Comparison of ENCODE assay signal across 19 cellular contexts in genomic region chr1:31478167-31478566, GRCh38.
DNase-seq lines count a peak whose midpoint lies in the region; ATAC-seq, FAIRE-seq and TF ChIP-seq lines count a peak whose summit lies in the region.
"Had no signal": no experiment of that assay in that cellular context is flagged by ENCODE, and none has a peak within 500 bp of the region (broad histone marks: within the 10 kb centered on the region; RNA-seq: fewer than 3 reads in every experiment).

No MANE protein-coding gene starts in this region.

- WGBS in HepG2 (ENCODE audit: low lambda C conversion rate) = 87% methylated on average over 2 of the region's 2 CpGs
- WGBS in right lobe of liver (ENCODE audit: insufficient coverage, low coverage, low lambda C conversion rate, missing lambda C conversion rate) = 78% methylated on average over 2 of the region's 2 CpGs
- 89 to 92% methylated on average over 2 of the region's 2 CpGs for WGBS in endodermal cell (ENCODE audit: insufficient coverage in 1 of 2, insufficient read length in 1 of 2), 2 experiments

- POLR2A ChIA-PET in HepG2 (lab: Yijun Ruan, JAX) = no interaction called here
- POLR2A ChIA-PET in WTC11 (lab: Charles Lee) = no interaction called here

- no peaks in the 10 kb centered on the region for H3K79me2 ChIP-seq in HepG2 (ENCODE audit: insufficient read depth, low read length)
- H3K79me2 ChIP-seq in MM.1S (ENCODE audit: low read length) = no peaks in the 10 kb centered on the region

- TF ChIP-seq CTCF in HepG2 (CRISPR knock-in tag; IDR thresholded peaks at IDR 0.05) (no peak), right lobe of liver (IDR thresholded peaks at IDR 0.05) (no peak), MM.1S (IDR thresholded peaks at IDR 0.05; ENCODE audit: low read length) (no peak), WTC11 (IDR thresholded peaks at IDR 0.05) (no peak), kidney (IDR thresholded peaks at IDR 0.05; ENCODE audit: borderline replicate concordance, extremely low read depth, insufficient read depth) (no peak), endodermal cell (conservative IDR thresholded peaks at IDR 0.05) (no peak)

- H3K27me3 ChIP-seq in HepG2 (ENCODE audit: control insufficient read depth in 1 of 2, insufficient read depth in 2 of 2, low read length in 2 of 2) (no peaks in the 10 kb centered on the region), right lobe of liver (no peaks in the 10 kb centered on the region), MM.1S (replicated peaks; ENCODE audit: insufficient read depth, low read length) (no peaks in the 10 kb centered on the region), endodermal cell (ENCODE audit: control insufficient read depth, insufficient read depth, low read length, poor library complexity, severe bottlenecking) (no peaks in the 10 kb centered on the region)
- H3K27me3 ChIP-seq: BE2C had no signal

- peaks cover 14% of the 10 kb centered on the region; the same call in 1 of the 2 replicates for H3F3A ChIP-seq in MM.1S (ENCODE audit: insufficient read depth, low read length)

- H3K36me3 Mint-ChIP-seq in WTC11 = peaks cover 25% of the 10 kb centered on the region
- H3K36me3 Mint-ChIP-seq in endodermal cell (ENCODE audit: low read depth) = peaks cover 8% of the 10 kb centered on the region

- H3K9ac ChIP-seq in HepG2 (ENCODE audit: insufficient read depth, low read depth, low read length) (no peak overlapping the region), MM.1S (ENCODE audit: low read length) (peak overlapping the region; percentile 22; the same call in 1 of the 2 replicates), kidney (ENCODE audit: low read length in 2 of 2) (no peak overlapping the region), endodermal cell (ENCODE audit: extremely low read depth, low read length, poor library complexity, severe bottlenecking) (no peak overlapping the region)

- TF ChIP-seq EP300 in HepG2 (IDR thresholded peaks at IDR 0.05; ENCODE audit: low read depth in 2 of 2, low read length in 2 of 2) (no peak), HepG2 (CRISPR knock-in tag; IDR thresholded peaks at IDR 0.05; ENCODE audit: borderline replicate concordance) (no peak)

- H3K4me2 ChIP-seq in HepG2 (ENCODE audit: low read depth, low read length) (no peak overlapping the region), MM.1S (ENCODE audit: low read depth, low read length) (no peak overlapping the region)

- intact Hi-C loops in HepG2 (cut with micrococcal nuclease; ENCODE audit: unreplicated experiment) (no loop called here), right lobe of liver (cut with DNase I) (no loop called here), kidney (cut with DNase I) (no loop called here)

- ATAC-seq in HepG2 = no peak
- no peak for ATAC-seq in right lobe of liver
- ATAC-seq in WTC11 = no peak
- ATAC-seq: HCT116, Panc1, SK-N-SH treated with all-trans-retinoic acid at 6 μM for 48 hours had no signal

- FAIRE-seq in HepG2 (lab: Jason Lieb, UNC) (no peak), kidney (lab: Jason Lieb, UNC) (no peak), H54 (lab: Jason Lieb, UNC) (no peak)

- CTCF ChIA-PET in HepG2 (lab: Yijun Ruan, JAX; ENCODE audit: low intra/inter-chr PET ratio, low total read pairs) = no interaction called here
- CTCF ChIA-PET in WTC11 (lab: Charles Lee) = no interaction called here

- in situ Hi-C loops in HepG2 (cut with HindIII; ENCODE audit: extremely low pct_ligation_motif_present, low pct_unique_long_range_greater_than_20kb) = no loop called here

- H3K9me3 Mint-ChIP-seq in WTC11 (peaks cover 41% of the 10 kb centered on the region), endodermal cell (peaks cover 41% of the 10 kb centered on the region)

- H4K20me1 ChIP-seq in HepG2 (ENCODE audit: insufficient read depth, low read length) (no peaks in the 10 kb centered on the region), MM.1S (ENCODE audit: insufficient read depth, low read length) (no peaks in the 10 kb centered on the region)

- H3K4me1 Mint-ChIP-seq in WTC11 (peaks cover 17% of the 10 kb centered on the region), endodermal cell (peaks cover 36% of the 10 kb centered on the region)
- H3K4me1 Mint-ChIP-seq: CD4-positive, alpha-beta memory T cell had no signal

- H3K9me3 ChIP-seq in HepG2 (ENCODE audit: low read length) = 0 out of 2 replicates have a peak, but pooled peaks cover 5% of the 10 kb centered on the region
- H3K9me3 ChIP-seq in right lobe of liver = no peaks in the 10 kb centered on the region
- H3K9me3 ChIP-seq in MM.1S (replicated peaks; ENCODE audit: insufficient read depth, low read length) = no peaks in the 10 kb centered on the region
- H3K9me3 ChIP-seq in kidney (ENCODE audit: control insufficient read depth in 1 of 2, low read length in 2 of 2) = no peaks in the 10 kb centered on the region
- H3K9me3 ChIP-seq in endodermal cell (ENCODE audit: control insufficient read depth, low read length) = peaks cover 30% of the 10 kb centered on the region
- H3K9me3 ChIP-seq: BE2C, Caco-2 had no signal

- H2AFZ ChIP-seq in HepG2 (ENCODE audit: low read length) (no peak overlapping the region), MM.1S (ENCODE audit: low read length) (peak overlapping the region; percentile 69)

- H3K4me1 ChIP-seq in HepG2 (ENCODE audit: insufficient read depth, low read length) (peaks cover 32% of the 10 kb centered on the region), right lobe of liver (no peaks in the 10 kb centered on the region), MM.1S (ENCODE audit: low read length) (peaks cover 22% of the 10 kb centered on the region), kidney (ENCODE audit: control insufficient read depth in 1 of 2, insufficient read depth in 1 of 2, low read depth in 1 of 2, low read length in 2 of 2) (peaks cover 0 to 7% of the 10 kb centered on the region in 2 donors), endodermal cell (ENCODE audit: control insufficient read depth, insufficient read depth, low read length) (peaks cover 3% of the 10 kb centered on the region)
- H3K4me1 ChIP-seq: Caco-2 had no signal

- no peak overlapping the region for H3K27ac ChIP-seq in HepG2 (ENCODE audit: extremely low read length, insufficient read depth, low read length)
- no peak overlapping the region for H3K27ac ChIP-seq in right lobe of liver
- peak overlapping the region; percentile 84; the same call in 1 of the 2 replicates for H3K27ac ChIP-seq in MM.1S (ENCODE audit: low read length)
- H3K27ac ChIP-seq in kidney (ENCODE audit: low read depth in 2 of 2, low read length in 2 of 2) = no peak overlapping the region
- no peak overlapping the region for H3K27ac ChIP-seq in endodermal cell (ENCODE audit: low read depth, low read length)

- H3K36me3 ChIP-seq in HepG2 (replicated peaks in 1 of 2; ENCODE audit: control insufficient read depth in 1 of 2, insufficient read depth in 2 of 2, low read length in 2 of 2) (no peaks in the 10 kb centered on the region), right lobe of liver (no peaks in the 10 kb centered on the region), MM.1S (replicated peaks; ENCODE audit: insufficient read depth, low read length) (no peaks in the 10 kb centered on the region), kidney (ENCODE audit: control insufficient read depth in 1 of 2, insufficient read depth in 2 of 2, low read length in 2 of 2) (no peaks in the 10 kb centered on the region), endodermal cell (ENCODE audit: control insufficient read depth, insufficient read depth, low read length) (no peaks in the 10 kb centered on the region)
- H3K36me3 ChIP-seq: BE2C had no signal

- DNase-seq in HepG2 (ENCODE audit: low spot score) (no peak), right lobe of liver (no peak), MM.1S (no peak), WTC11 (ENCODE audit: low spot score) (no peak), kidney (no peak), H54 (ENCODE audit: insufficient read length, low spot score) (no peak), endodermal cell (no peak)
- DNase-seq in activated naive CD4-positive, alpha-beta T cell (lab: John Stamatoyannopoulos, UW) = no peak
- DNase-seq: Caco-2; CD4-positive, alpha-beta memory T cell; GDM1; GOT3; NCI-H1694; NCI-H2081 treated with DMSO at 0.1 percent for 48 hours; NCI-H446 treated with DMSO at 0.1 percent for 48 hours had no signal

- TF ChIP-seq RAD21 in HepG2 (CRISPR knock-in tag; IDR thresholded peaks at IDR 0.05) = no peak

- H3K4me3 Mint-ChIP-seq in WTC11 (no peak overlapping the region), endodermal cell (no peak overlapping the region)
- H3K4me3 Mint-ChIP-seq: CD4-positive, alpha-beta memory T cell had no signal

- no peaks in the 10 kb centered on the region for H3K9me2 ChIP-seq in MM.1S (replicated peaks; ENCODE audit: insufficient read depth, low read length)

- H3K4me3 ChIP-seq in HepG2 (replicated peaks in 1 of 3; ENCODE audit: insufficient read depth in 1 of 3, low read depth in 2 of 3, low read length in 3 of 3) = no peak overlapping the region
- no peak overlapping the region for H3K4me3 ChIP-seq in right lobe of liver
- no peak overlapping the region for H3K4me3 ChIP-seq in MM.1S (ENCODE audit: low read length)
- H3K4me3 ChIP-seq in kidney (ENCODE audit: low read length in 2 of 2) = no peak overlapping the region
- H3K4me3 ChIP-seq in endodermal cell (ENCODE audit: low read length) = no peak overlapping the region

- no peak overlapping the region for H3K27ac Mint-ChIP-seq in WTC11
- no peak overlapping the region for H3K27ac Mint-ChIP-seq in endodermal cell
- H3K27ac Mint-ChIP-seq: CD4-positive, alpha-beta memory T cell had no signal

- BruUV-seq in HepG2 (replicated peaks; lab: Mats Ljungman, UMichigan) = no TSS peak

- TF ChIP-seq POLR2A in HepG2 (IDR thresholded peaks at IDR 0.05; ENCODE audit: insufficient read depth in 1 of 2, low read depth in 2 of 2, low read length in 2 of 2) = no peak
- no peak for TF ChIP-seq POLR2A in right lobe of liver (IDR thresholded peaks at IDR 0.05)
- no peak for TF ChIP-seq POLR2A in H54 (IDR thresholded peaks at IDR 0.05; ENCODE audit: low read depth, low read length)

- H3K27me3 Mint-ChIP-seq in WTC11 (ENCODE audit: low read depth) = peaks cover 3% of the 10 kb centered on the region; the same call in 1 of the 2 replicates
- H3K27me3 Mint-ChIP-seq in endodermal cell (ENCODE audit: insufficient read depth) = no peaks in the 10 kb centered on the region

TF ChIP-seq in HepG2, 621 proteins besides CTCF, POLR2A, EP300 and RAD21 (continues in another document):
- TF ChIP-seq PAWR (CRISPR knock-in tag; IDR thresholded peaks at IDR 0.05; ENCODE audit: borderline replicate concordance) = no peak
- TF ChIP-seq ZNF484 (CRISPR knock-in tag; IDR thresholded peaks at IDR 0.05; ENCODE audit: borderline replicate concordance, low read depth) = no peak
- no peak for TF ChIP-seq MTF1 (CRISPR knock-in tag; IDR thresholded peaks at IDR 0.05)

TF ChIP-seq in WTC11, 78 proteins besides CTCF, POLR2A, EP300 and RAD21:
- TF ChIP-seq USF2 (CRISPR knock-in tag; IDR thresholded peaks at IDR 0.05) = no peak
- peak; percentile 89; the same call in 1 of the 2 replicates for TF ChIP-seq HMGA2 (CRISPR knock-in tag; IDR thresholded peaks at IDR 0.05)
